1 cellular context compared by ENCODE assay signal in the genomic region with DNA sequence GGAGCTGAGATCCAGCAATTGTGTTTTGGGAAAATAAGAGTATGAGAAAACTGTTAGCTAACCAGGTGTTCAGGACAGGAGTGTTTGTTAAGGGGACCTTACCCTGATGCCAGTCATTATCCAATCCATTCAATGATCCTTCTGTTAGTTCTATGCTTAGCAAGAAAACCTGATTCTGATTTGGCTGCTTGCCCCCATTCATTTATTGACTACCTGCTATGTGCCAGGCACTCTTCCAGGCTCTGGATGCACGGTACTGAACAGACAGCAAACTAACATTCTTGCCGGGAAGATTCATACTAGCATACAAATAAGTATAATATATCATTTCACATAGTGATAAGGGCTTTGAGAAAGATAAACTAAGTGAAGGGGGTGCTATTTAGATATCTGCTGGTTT.
TF ChIP-seq lines count a peak whose summit lies in the region.

No MANE protein-coding gene starts in this region.

TF ChIP-seq in GM23338, 12 proteins besides CTCF, POLR2A, EP300 and RAD21 (continued from another document):
- TF ChIP-seq, protein P1, sequence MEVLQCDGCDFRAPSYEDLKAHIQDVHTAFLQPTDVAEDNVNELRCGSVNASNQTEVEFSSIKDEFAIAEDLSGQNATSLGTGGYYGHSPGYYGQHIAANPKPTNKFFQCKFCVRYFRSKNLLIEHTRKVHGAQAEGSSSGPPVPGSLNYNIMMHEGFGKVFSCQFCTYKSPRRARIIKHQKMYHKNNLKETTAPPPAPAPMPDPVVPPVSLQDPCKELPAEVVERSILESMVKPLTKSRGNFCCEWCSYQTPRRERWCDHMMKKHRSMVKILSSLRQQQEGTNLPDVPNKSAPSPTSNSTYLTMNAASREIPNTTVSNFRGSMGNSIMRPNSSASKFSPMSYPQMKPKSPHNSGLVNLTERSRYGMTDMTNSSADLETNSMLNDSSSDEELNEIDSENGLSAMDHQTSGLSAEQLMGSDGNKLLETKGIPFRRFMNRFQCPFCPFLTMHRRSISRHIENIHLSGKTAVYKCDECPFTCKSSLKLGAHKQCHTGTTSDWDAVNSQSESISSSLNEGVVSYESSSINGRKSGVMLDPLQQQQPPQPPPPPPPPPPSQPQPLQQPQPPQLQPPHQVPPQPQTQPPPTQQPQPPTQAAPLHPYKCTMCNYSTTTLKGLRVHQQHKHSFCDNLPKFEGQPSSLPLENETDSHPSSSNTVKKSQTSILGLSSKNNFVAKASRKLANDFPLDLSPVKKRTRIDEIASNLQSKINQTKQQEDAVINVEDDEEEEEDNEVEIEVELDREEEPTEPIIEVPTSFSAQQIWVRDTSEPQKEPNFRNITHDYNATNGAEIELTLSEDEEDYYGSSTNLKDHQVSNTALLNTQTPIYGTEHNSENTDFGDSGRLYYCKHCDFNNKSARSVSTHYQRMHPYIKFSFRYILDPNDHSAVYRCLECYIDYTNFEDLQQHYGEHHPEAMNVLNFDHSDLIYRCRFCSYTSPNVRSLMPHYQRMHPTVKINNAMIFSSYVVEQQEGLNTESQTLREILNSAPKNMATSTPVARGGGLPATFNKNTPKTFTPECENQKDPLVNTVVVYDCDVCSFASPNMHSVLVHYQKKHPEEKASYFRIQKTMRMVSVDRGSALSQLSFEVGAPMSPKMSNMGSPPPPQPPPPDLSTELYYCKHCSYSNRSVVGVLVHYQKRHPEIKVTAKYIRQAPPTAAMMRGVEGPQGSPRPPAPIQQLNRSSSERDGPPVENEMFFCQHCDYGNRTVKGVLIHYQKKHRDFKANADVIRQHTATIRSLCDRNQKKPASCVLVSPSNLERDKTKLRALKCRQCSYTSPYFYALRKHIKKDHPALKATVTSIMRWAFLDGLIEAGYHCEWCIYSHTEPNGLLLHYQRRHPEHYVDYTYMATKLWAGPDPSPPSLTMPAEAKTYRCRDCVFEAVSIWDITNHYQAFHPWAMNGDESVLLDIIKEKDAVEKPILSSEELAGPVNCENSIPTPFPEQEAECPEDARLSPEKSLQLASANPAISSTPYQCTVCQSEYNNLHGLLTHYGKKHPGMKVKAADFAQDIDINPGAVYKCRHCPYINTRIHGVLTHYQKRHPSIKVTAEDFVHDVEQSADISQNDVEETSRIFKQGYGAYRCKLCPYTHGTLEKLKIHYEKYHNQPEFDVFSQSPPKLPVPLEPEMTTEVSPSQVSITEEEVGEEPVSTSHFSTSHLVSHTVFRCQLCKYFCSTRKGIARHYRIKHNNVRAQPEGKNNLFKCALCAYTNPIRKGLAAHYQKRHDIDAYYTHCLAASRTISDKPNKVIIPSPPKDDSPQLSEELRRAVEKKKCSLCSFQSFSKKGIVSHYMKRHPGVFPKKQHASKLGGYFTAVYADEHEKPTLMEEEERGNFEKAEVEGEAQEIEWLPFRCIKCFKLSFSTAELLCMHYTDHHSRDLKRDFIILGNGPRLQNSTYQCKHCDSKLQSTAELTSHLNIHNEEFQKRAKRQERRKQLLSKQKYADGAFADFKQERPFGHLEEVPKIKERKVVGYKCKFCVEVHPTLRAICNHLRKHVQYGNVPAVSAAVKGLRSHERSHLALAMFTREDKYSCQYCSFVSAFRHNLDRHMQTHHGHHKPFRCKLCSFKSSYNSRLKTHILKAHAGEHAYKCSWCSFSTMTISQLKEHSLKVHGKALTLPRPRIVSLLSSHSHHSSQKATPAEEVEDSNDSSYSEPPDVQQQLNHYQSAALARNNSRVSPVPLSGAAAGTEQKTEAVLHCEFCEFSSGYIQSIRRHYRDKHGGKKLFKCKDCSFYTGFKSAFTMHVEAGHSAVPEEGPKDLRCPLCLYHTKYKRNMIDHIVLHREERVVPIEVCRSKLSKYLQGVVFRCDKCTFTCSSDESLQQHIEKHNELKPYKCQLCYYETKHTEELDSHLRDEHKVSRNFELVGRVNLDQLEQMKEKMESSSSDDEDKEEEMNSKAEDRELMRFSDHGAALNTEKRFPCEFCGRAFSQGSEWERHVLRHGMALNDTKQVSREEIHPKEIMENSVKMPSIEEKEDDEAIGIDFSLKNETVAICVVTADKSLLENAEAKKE (CRISPR knock-in tag; IDR thresholded peaks at IDR 0.05): no peak
- TF ChIP-seq CREB1 (CRISPR knock-in tag; IDR thresholded peaks at IDR 0.05; ENCODE audit: low read depth): no peak
